In genomic region chr7:93361853-93362252, GRCh38 we compare ENCODE assay signal across 6 cellular contexts.
"Had no signal": no experiment of that assay in that cellular context is flagged by ENCODE, and none has a peak within 500 bp of the region (broad histone marks: within the 10 kb centered on the region; RNA-seq: fewer than 3 reads in every experiment).

No MANE protein-coding gene starts in this region.

- H3K9me3 Mint-ChIP-seq: IgD-negative memory B cell had no signal

- H3K4me3 Mint-ChIP-seq: IgD-negative memory B cell had no signal

- H3K9ac ChIP-seq: GM23248 had no signal

- H2AFZ ChIP-seq: GM23248 had no signal

- DNase-seq: GM23248, GOT3, H7, HCEC 1CT had no signal

- H3K27ac ChIP-seq: GM23248 had no signal

- ATAC-seq: HepG2 had no signal

- FAIRE-seq: HepG2 had no signal

- H3K4me3 ChIP-seq: GM23248 had no signal
